Comparison of ENCODE assay signal across 37 cellular contexts in genomic region chr9:35930521-35930920, GRCh38. TPM values are rescaled to one million over a fixed set of nuclear protein-coding genes. Genes with fewer than 3 reads are reported as not detected.
"Had no signal": no experiment of that assay in that cellular context is flagged by ENCODE, and none has a peak within 500 bp of the region (broad histone marks: within the 10 kb centered on the region; RNA-seq: fewer than 3 reads in every experiment).

No MANE protein-coding gene starts in this region.

- ATAC-seq: activated CD4-positive, alpha-beta T cell treated with anti-CD3 and anti-CD28 coated beads for 36 hours; activated CD8-positive, alpha-beta memory T cell treated with anti-CD3 and anti-CD28 coated beads, Interleukin-2, amount 10 ng/mL, durations not matched to agents 7 days and 5 days; activated CD8-positive, alpha-beta T cell treated with anti-CD3 and anti-CD28 coated beads, Interleukin-2, amount 10 ng/mL, durations not matched to agents 7 days and 5 days; activated naive CD8-positive, alpha-beta T cell treated with anti-CD3 and anti-CD28 coated beads, Interleukin-2, amount 50 U/mL, for 24 hours; body of pancreas; gastroesophageal sphincter had no signal

- H3K4me3 ChIP-seq: adrenal gland, body of pancreas, colonic mucosa, esophagus squamous epithelium, gastroesophageal sphincter had no signal

- DNase-seq: activated CD4-positive, alpha-beta memory T cell treated with anti-CD3 and anti-CD28 coated beads for 36 hours; activated CD4-positive, alpha-beta T cell treated with anti-CD3 and anti-CD28 coated beads for 36 hours; activated CD4-positive, alpha-beta T cell treated with anti-CD3 and anti-CD28 coated beads, Interleukin-2, amount 10 ng/mL, durations not matched to agents 24 days and 14 days; activated CD4-positive, CD25-positive, alpha-beta regulatory T cell; activated CD4-positive, CD25-positive, alpha-beta regulatory T cell treated with anti-CD3 and anti-CD28 coated beads, Interleukin-2, amount 50 U/mL, for 72 hours; activated CD8-positive, alpha-beta memory T cell treated with anti-CD3 and anti-CD28 coated beads, Interleukin-2, amount 10 ng/mL, durations not matched to agents 7 days and 5 days; activated CD8-positive, alpha-beta memory T cell treated with anti-CD3 and anti-CD28 coated beads, Interleukin-2, amount 50 U/mL, for 4 hours; activated CD8-positive, alpha-beta T cell treated with anti-CD3 and anti-CD28 coated beads, Interleukin-2, amount 10 ng/mL, durations not matched to agents 7 days and 5 days; activated effector memory CD4-positive, alpha-beta T cell treated with anti-CD3 and anti-CD28 coated beads, Interleukin-2, amount 50 U/mL, for 16 hours; activated naive CD4-positive, alpha-beta T cell treated with anti-CD3 and anti-CD28 coated beads for 36 hours; activated naive CD8-positive, alpha-beta T cell treated with anti-CD3 and anti-CD28 coated beads for 36 hours; activated naive CD8-positive, alpha-beta T cell treated with anti-CD3 and anti-CD28 coated beads, Interleukin-2, amount 50 U/mL, for 24 hours; activated T-cell treated with anti-CD3 and anti-CD28 coated beads, Interleukin-2, amount 50 U/mL, for 1 hour; activated T-cell treated with anti-CD3 and anti-CD28 coated beads, Interleukin-2, amount 50 U/mL, for 48 hours; adrenal gland; amygdala; aorta; body of pancreas; caudate nucleus; colonic mucosa; effector CD8-positive, alpha-beta T cell; esophagus squamous epithelium; foreskin melanocyte; T-helper 2 cell had no signal

- H3K36me3 ChIP-seq: adrenal gland, colonic mucosa, esophagus squamous epithelium, gastroesophageal sphincter had no signal

- H3K9me3 Mint-ChIP-seq: activated CD4-positive, alpha-beta memory T cell treated with anti-CD3 and anti-CD28 coated beads for 36 hours; activated CD4-positive, alpha-beta T cell treated with anti-CD3 and anti-CD28 coated beads, Interleukin-2, amount 10 ng/mL, durations not matched to agents 24 days and 14 days; activated naive CD4-positive, alpha-beta T cell treated with anti-CD3 and anti-CD28 coated beads for 36 hours; activated naive CD4-positive, alpha-beta T cell treated with anti-CD3 and anti-CD28 coated beads, Interleukin-2, amount 50 U/mL, for 24 hours; activated naive CD8-positive, alpha-beta T cell treated with anti-CD3 and anti-CD28 coated beads for 36 hours; activated naive CD8-positive, alpha-beta T cell treated with anti-CD3 and anti-CD28 coated beads, Interleukin-2, amount 50 U/mL, for 24 hours; activated T-helper 1 cell treated with anti-CD3 and anti-CD28 coated beads, Interleukin-12 subunit alpha, Interleukin-12 subunit beta, Interleukin-2, Interleukin-4 antibody, amounts not matched to agents 30 ng/mL and 10 ng/mL and 1 ng/mL, durations not matched to agents 14 hours and 24 hours and 36 hours; activated T-helper 2 cell treated with anti-CD3 and anti-CD28 coated beads, Interferon-gamma antibody, Interleukin-2, Interleukin-4, amounts not matched to agents 10 μg/mL and 5 μg/mL and 100 μg/mL, durations not matched to agents 14 hours and 24 hours and 36 hours had no signal

- H3K4me1 ChIP-seq: adrenal gland, body of pancreas, colonic mucosa, esophagus squamous epithelium had no signal

- H3K36me3 Mint-ChIP-seq: activated CD4-positive, alpha-beta memory T cell treated with anti-CD3 and anti-CD28 coated beads for 36 hours; activated CD8-positive, alpha-beta memory T cell treated with anti-CD3 and anti-CD28 coated beads, Interleukin-2, amount 10 ng/mL, durations not matched to agents 7 days and 5 days; activated naive CD4-positive, alpha-beta T cell treated with anti-CD3 and anti-CD28 coated beads, Interleukin-2, amount 50 U/mL, for 24 hours; activated naive CD8-positive, alpha-beta T cell treated with anti-CD3 and anti-CD28 coated beads for 36 hours had no signal

- H3K27me3 ChIP-seq: adrenal gland, body of pancreas, colonic mucosa, esophagus squamous epithelium, gastroesophageal sphincter had no signal

- H3K9me3 ChIP-seq: adrenal gland, body of pancreas, colonic mucosa, esophagus squamous epithelium, gastroesophageal sphincter had no signal

- H3K27ac Mint-ChIP-seq: activated CD4-positive, alpha-beta memory T cell treated with anti-CD3 and anti-CD28 coated beads for 36 hours; activated CD4-positive, alpha-beta T cell treated with anti-CD3 and anti-CD28 coated beads for 36 hours; activated CD4-positive, alpha-beta T cell treated with anti-CD3 and anti-CD28 coated beads, Interleukin-2, amount 10 ng/mL, durations not matched to agents 24 days and 14 days; activated CD8-positive, alpha-beta memory T cell treated with anti-CD3 and anti-CD28 coated beads, Interleukin-2, amount 10 ng/mL, durations not matched to agents 7 days and 5 days; activated CD8-positive, alpha-beta T cell treated with anti-CD3 and anti-CD28 coated beads, Interleukin-2, amount 10 ng/mL, durations not matched to agents 7 days and 5 days; activated naive CD4-positive, alpha-beta T cell treated with anti-CD3 and anti-CD28 coated beads for 36 hours; activated naive CD4-positive, alpha-beta T cell treated with anti-CD3 and anti-CD28 coated beads, Interleukin-2, amount 50 U/mL, for 24 hours; activated naive CD8-positive, alpha-beta T cell treated with anti-CD3 and anti-CD28 coated beads for 36 hours; activated naive CD8-positive, alpha-beta T cell treated with anti-CD3 and anti-CD28 coated beads, Interleukin-2, amount 50 U/mL, for 24 hours; activated T-helper 1 cell treated with anti-CD3 and anti-CD28 coated beads, Interleukin-12 subunit alpha, Interleukin-12 subunit beta, Interleukin-2, Interleukin-4 antibody, amounts not matched to agents 30 ng/mL and 10 ng/mL and 1 ng/mL, durations not matched to agents 14 hours and 24 hours and 36 hours; activated T-helper 2 cell treated with anti-CD3 and anti-CD28 coated beads, Interferon-gamma antibody, Interleukin-2, Interleukin-4, amounts not matched to agents 10 μg/mL and 5 μg/mL and 100 μg/mL, durations not matched to agents 14 hours and 24 hours and 36 hours had no signal

- H3K27ac ChIP-seq: adrenal gland, body of pancreas, colonic mucosa, epithelial cell of prostate, esophagus squamous epithelium, gastroesophageal sphincter had no signal

- H3K27me3 Mint-ChIP-seq: activated CD4-positive, alpha-beta memory T cell treated with anti-CD3 and anti-CD28 coated beads for 36 hours; activated CD4-positive, alpha-beta T cell treated with anti-CD3 and anti-CD28 coated beads for 36 hours; activated naive CD4-positive, alpha-beta T cell treated with anti-CD3 and anti-CD28 coated beads, Interleukin-2, amount 50 U/mL, for 24 hours; activated naive CD8-positive, alpha-beta T cell treated with anti-CD3 and anti-CD28 coated beads for 36 hours had no signal

- FAIRE-seq: endometrium, endothelial cell of umbilical vein had no signal

- H3K4me3 Mint-ChIP-seq: activated CD4-positive, alpha-beta memory T cell treated with anti-CD3 and anti-CD28 coated beads for 36 hours; activated CD4-positive, alpha-beta T cell treated with anti-CD3 and anti-CD28 coated beads for 36 hours; activated CD4-positive, alpha-beta T cell treated with anti-CD3 and anti-CD28 coated beads, Interleukin-2, amount 10 ng/mL, durations not matched to agents 24 days and 14 days; activated CD8-positive, alpha-beta memory T cell treated with anti-CD3 and anti-CD28 coated beads, Interleukin-2, amount 10 ng/mL, durations not matched to agents 7 days and 5 days; activated CD8-positive, alpha-beta T cell treated with anti-CD3 and anti-CD28 coated beads, Interleukin-2, amount 10 ng/mL, durations not matched to agents 7 days and 5 days; activated naive CD4-positive, alpha-beta T cell treated with anti-CD3 and anti-CD28 coated beads for 36 hours; activated naive CD4-positive, alpha-beta T cell treated with anti-CD3 and anti-CD28 coated beads, Interleukin-2, amount 50 U/mL, for 24 hours; activated naive CD8-positive, alpha-beta T cell treated with anti-CD3 and anti-CD28 coated beads for 36 hours; activated naive CD8-positive, alpha-beta T cell treated with anti-CD3 and anti-CD28 coated beads, Interleukin-2, amount 50 U/mL, for 24 hours; activated T-helper 1 cell treated with anti-CD3 and anti-CD28 coated beads, Interleukin-12 subunit alpha, Interleukin-12 subunit beta, Interleukin-2, Interleukin-4 antibody, amounts not matched to agents 30 ng/mL and 10 ng/mL and 1 ng/mL, durations not matched to agents 14 hours and 24 hours and 36 hours had no signal

RNA-seq across cellular contexts. Expression of gene SPAAR, which starts 21.2 kb away (rescaled TPM):
- total RNA-seq: activated CD4-positive, alpha-beta memory T cell treated with anti-CD3 and anti-CD28 coated beads for 36 hours; activated CD4-positive, alpha-beta T cell treated with anti-CD3 and anti-CD28 coated beads for 36 hours; activated CD4-positive, alpha-beta T cell treated with anti-CD3 and anti-CD28 coated beads, Interleukin-2, amount 10 ng/mL, durations not matched to agents 24 days and 14 days; activated CD8-positive, alpha-beta memory T cell treated with anti-CD3 and anti-CD28 coated beads for 36 hours; activated CD8-positive, alpha-beta memory T cell treated with anti-CD3 and anti-CD28 coated beads, Interleukin-2, amount 10 ng/mL, durations not matched to agents 7 days and 5 days; activated CD8-positive, alpha-beta T cell treated with anti-CD3 and anti-CD28 coated beads, Interleukin-2, amount 10 ng/mL, durations not matched to agents 7 days and 5 days; activated naive CD4-positive, alpha-beta T cell treated with anti-CD3 and anti-CD28 coated beads for 36 hours; activated naive CD8-positive, alpha-beta T cell treated with anti-CD3 and anti-CD28 coated beads for 36 hours; activated T-helper 1 cell treated with anti-CD3 and anti-CD28 coated beads, Interleukin-12 subunit alpha, Interleukin-12 subunit beta, Interleukin-2, Interleukin-4 antibody, amounts not matched to agents 30 ng/mL and 10 ng/mL and 1 ng/mL, durations not matched to agents 14 hours and 24 hours and 36 hours; activated T-helper 2 cell treated with anti-CD3 and anti-CD28 coated beads, Interferon-gamma antibody, Interleukin-2, Interleukin-4, amounts not matched to agents 10 μg/mL and 5 μg/mL and 100 μg/mL, durations not matched to agents 14 hours and 24 hours and 36 hours; fibroblast of villous mesenchyme; T-helper 1 cell treated with Interleukin-12 subunit alpha and Interleukin-12 subunit beta and Interleukin-4 antibody, amounts not matched to agents 30 ng/mL and 1 ng/mL, for 36 hours had no signal

RNA-seq across cellular contexts. Expression of gene HRCT1, which starts 24.5 kb away (rescaled TPM):
- total RNA-seq: activated CD4-positive, alpha-beta memory T cell treated with anti-CD3 and anti-CD28 coated beads for 36 hours; activated CD4-positive, alpha-beta T cell treated with anti-CD3 and anti-CD28 coated beads for 36 hours; activated CD4-positive, alpha-beta T cell treated with anti-CD3 and anti-CD28 coated beads, Interleukin-2, amount 10 ng/mL, durations not matched to agents 24 days and 14 days; activated CD8-positive, alpha-beta memory T cell treated with anti-CD3 and anti-CD28 coated beads for 36 hours; activated CD8-positive, alpha-beta memory T cell treated with anti-CD3 and anti-CD28 coated beads, Interleukin-2, amount 10 ng/mL, durations not matched to agents 7 days and 5 days; activated CD8-positive, alpha-beta T cell treated with anti-CD3 and anti-CD28 coated beads, Interleukin-2, amount 10 ng/mL, durations not matched to agents 7 days and 5 days; activated naive CD4-positive, alpha-beta T cell treated with anti-CD3 and anti-CD28 coated beads for 36 hours; activated naive CD8-positive, alpha-beta T cell treated with anti-CD3 and anti-CD28 coated beads for 36 hours; activated T-helper 1 cell treated with anti-CD3 and anti-CD28 coated beads, Interleukin-12 subunit alpha, Interleukin-12 subunit beta, Interleukin-2, Interleukin-4 antibody, amounts not matched to agents 30 ng/mL and 10 ng/mL and 1 ng/mL, durations not matched to agents 14 hours and 24 hours and 36 hours; activated T-helper 2 cell treated with anti-CD3 and anti-CD28 coated beads, Interferon-gamma antibody, Interleukin-2, Interleukin-4, amounts not matched to agents 10 μg/mL and 5 μg/mL and 100 μg/mL, durations not matched to agents 14 hours and 24 hours and 36 hours; T-helper 1 cell treated with Interleukin-12 subunit alpha and Interleukin-12 subunit beta and Interleukin-4 antibody, amounts not matched to agents 30 ng/mL and 1 ng/mL, for 36 hours had no signal

RNA-seq across cellular contexts. Expression of gene OR2S2, which starts 27.4 kb away (rescaled TPM):
- total RNA-seq: activated CD4-positive, alpha-beta memory T cell treated with anti-CD3 and anti-CD28 coated beads for 36 hours; activated CD4-positive, alpha-beta T cell treated with anti-CD3 and anti-CD28 coated beads for 36 hours; activated CD4-positive, alpha-beta T cell treated with anti-CD3 and anti-CD28 coated beads, Interleukin-2, amount 10 ng/mL, durations not matched to agents 24 days and 14 days; activated CD8-positive, alpha-beta memory T cell treated with anti-CD3 and anti-CD28 coated beads for 36 hours; activated CD8-positive, alpha-beta memory T cell treated with anti-CD3 and anti-CD28 coated beads, Interleukin-2, amount 10 ng/mL, durations not matched to agents 7 days and 5 days; activated CD8-positive, alpha-beta T cell treated with anti-CD3 and anti-CD28 coated beads, Interleukin-2, amount 10 ng/mL, durations not matched to agents 7 days and 5 days; activated naive CD4-positive, alpha-beta T cell treated with anti-CD3 and anti-CD28 coated beads for 36 hours; activated naive CD8-positive, alpha-beta T cell treated with anti-CD3 and anti-CD28 coated beads for 36 hours; activated T-helper 1 cell treated with anti-CD3 and anti-CD28 coated beads, Interleukin-12 subunit alpha, Interleukin-12 subunit beta, Interleukin-2, Interleukin-4 antibody, amounts not matched to agents 30 ng/mL and 10 ng/mL and 1 ng/mL, durations not matched to agents 14 hours and 24 hours and 36 hours; activated T-helper 2 cell treated with anti-CD3 and anti-CD28 coated beads, Interferon-gamma antibody, Interleukin-2, Interleukin-4, amounts not matched to agents 10 μg/mL and 5 μg/mL and 100 μg/mL, durations not matched to agents 14 hours and 24 hours and 36 hours; adrenal gland; aorta; body of pancreas; colonic mucosa; dermis microvascular lymphatic vessel endothelial cell; endothelial cell of umbilical vein; esophagus squamous epithelium; gastroesophageal sphincter; glomerular endothelial cell; T-helper 1 cell treated with Interleukin-12 subunit alpha and Interleukin-12 subunit beta and Interleukin-4 antibody, amounts not matched to agents 30 ng/mL and 1 ng/mL, for 36 hours had no signal
- polyA plus RNA-seq: adrenal gland, aorta, endothelial cell of umbilical vein, esophagus had no signal
